In genomic region chr15:92629975-92630626, GRCh38 we compare ENCODE assay signal across 2 cellular contexts.
TF ChIP-seq lines count a peak whose summit lies in the region.

No MANE protein-coding gene starts in this region.

TF ChIP-seq in endothelial cell of umbilical vein, 7 proteins besides CTCF, POLR2A, EP300 and RAD21:
- TF ChIP-seq FOS (IDR thresholded peaks at IDR 0.05; ENCODE audit: borderline replicate concordance, insufficient read depth, low read length), result peak; percentile 34
- peak; percentile 64 for TF ChIP-seq JUN (IDR thresholded peaks at IDR 0.05; ENCODE audit: borderline replicate concordance, insufficient read depth, insufficient read length, low read depth)
- no peak for TF ChIP-seq MAX (IDR thresholded peaks at IDR 0.05; ENCODE audit: insufficient read depth, insufficient read length)
- TF ChIP-seq GATA2 (IDR thresholded peaks at IDR 0.05; ENCODE audit: insufficient read depth, insufficient read length, low read depth, low read length), result peak; percentile 44
- TF ChIP-seq POLR2AphosphoS5 (IDR thresholded peaks at IDR 0.05; ENCODE audit: insufficient read depth, low read depth, low read length), result peak; percentile 77
- TF ChIP-seq EZH2 (IDR thresholded peaks at IDR 0.05; ENCODE audit: borderline replicate concordance, low read depth, low read length, severe bottlenecking), result no peak

TF ChIP-seq in SK-N-SH, 30 proteins besides CTCF, POLR2A, EP300 and RAD21:
- TF ChIP-seq USF2 (IDR thresholded peaks at IDR 0.05; ENCODE audit: borderline replicate concordance, low read depth, low read length) (no peak), FOXM1 (IDR thresholded peaks at IDR 0.05; ENCODE audit: low read depth) (no peak), USF1 (IDR thresholded peaks at IDR 0.05; ENCODE audit: borderline replicate concordance, low read depth) (no peak), TCF12 (IDR thresholded peaks at IDR 0.05) (no peak)
